In the genomic region with DNA sequence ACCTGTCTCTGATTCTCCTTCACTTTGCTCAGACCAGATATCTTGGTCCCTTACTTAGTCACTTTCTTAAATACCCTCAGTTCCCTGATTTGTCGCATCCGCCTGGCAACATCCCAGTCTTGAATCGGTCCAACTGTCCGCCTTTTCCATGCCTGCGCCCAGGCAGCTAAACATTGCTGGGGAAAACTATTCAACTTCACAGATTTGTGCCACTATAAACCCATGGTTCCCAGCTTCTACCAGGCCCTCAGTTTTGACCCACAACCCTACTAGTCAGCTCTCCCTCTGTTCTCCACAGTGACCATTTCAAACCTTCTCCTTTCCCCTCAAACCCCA, we compare ENCODE assay signal across 9 cellular contexts. TPM values are rescaled to one million over a fixed set of nuclear protein-coding genes. Genes with fewer than 3 reads are reported as not detected.
DNase-seq lines count a peak whose midpoint lies in the region; ATAC-seq, FAIRE-seq and TF ChIP-seq lines count a peak whose summit lies in the region.
"Had no signal": no experiment of that assay in that cellular context is flagged by ENCODE, and none has a peak within 500 bp of the region (broad histone marks: within the 10 kb centered on the region; RNA-seq: fewer than 3 reads in every experiment).

No MANE protein-coding gene starts in this region.

- no peak for TF ChIP-seq EP300 in A549 (IDR thresholded peaks at IDR 0.05)

- ATAC-seq in A549 = no peak; a peak in 1 of 6 replicates
- no peak for ATAC-seq in naive thymus-derived CD4-positive, alpha-beta T cell

- no peak for TF ChIP-seq POLR2A in A549 (IDR thresholded peaks at IDR 0.05; ENCODE audit: low read length)

- POLR2A ChIA-PET in A549 (lab: Yijun Ruan, JAX) = interaction anchor here (3.5 kb wide), 1 partner anchor 33 kb away, joined by 10 read pairs; the partner anchor contains the start of gene GNL3L
- POLR2A ChIA-PET in naive thymus-derived CD4-positive, alpha-beta T cell (lab: Charles Lee) = no interaction called here

- H3K4me3 ChIP-seq in A549 (peak overlapping the region; percentile 88), HUES48 (ENCODE audit: low read depth, low read length) (peak overlapping the region; percentile 72)
- H3K4me3 ChIP-seq in naive thymus-derived CD4-positive, alpha-beta T cell (ENCODE audit: low read length) = no peak overlapping the region

- TF ChIP-seq RAD21 in A549 (conservative IDR thresholded peaks at IDR 0.05 in 1 of 2, IDR thresholded peaks at IDR 0.05 in 1 of 2) = no peak

- H3K9me3 Mint-ChIP-seq in naive thymus-derived CD4-positive, alpha-beta T cell = peaks cover 0 to 1% (median 0%) of the 10 kb centered on the region in 11 donors

- no peak for TF ChIP-seq CTCF in A549 (IDR thresholded peaks at IDR 0.05)

- no peaks in the 10 kb centered on the region for H3K27me3 ChIP-seq in HUES48 (ENCODE audit: control insufficient read depth, insufficient read depth, low read length)
- H3K27me3 ChIP-seq in naive thymus-derived CD4-positive, alpha-beta T cell (ENCODE audit: control insufficient read depth in 2 of 2, insufficient read depth in 2 of 2, low read length in 2 of 2) = peaks cover 0 to 2% of the 10 kb centered on the region in 2 donors

- peaks cover 22% of the 10 kb centered on the region for H3K4me1 ChIP-seq in A549
- H3K4me1 ChIP-seq in HUES48 (ENCODE audit: control insufficient read depth, insufficient read depth, low read length) = peaks cover 15% of the 10 kb centered on the region
- no peaks in the 10 kb centered on the region for H3K4me1 ChIP-seq in naive thymus-derived CD4-positive, alpha-beta T cell (ENCODE audit: control insufficient read depth in 2 of 2, insufficient read depth in 2 of 2, low read length in 2 of 2)

- intact Hi-C loops in naive thymus-derived CD4-positive, alpha-beta T cell (cut with micrococcal nuclease) = no loop called here

- H3K9me3 ChIP-seq in A549 (no peaks in the 10 kb centered on the region), HUES48 (ENCODE audit: control insufficient read depth, insufficient read depth, low read length) (peaks cover 21% of the 10 kb centered on the region)
- H3K9me3 ChIP-seq in naive thymus-derived CD4-positive, alpha-beta T cell (ENCODE audit: control insufficient read depth in 2 of 3, low read length in 3 of 3) = no peaks in the 10 kb centered on the region

- no peak for FAIRE-seq in A549 (lab: Jason Lieb, UNC)

- H3K36me3 Mint-ChIP-seq in naive thymus-derived CD4-positive, alpha-beta T cell = no peaks in the 10 kb centered on the region

- peak overlapping the region; percentile 9 to 87 (median 72) for H3K4me3 Mint-ChIP-seq in naive thymus-derived CD4-positive, alpha-beta T cell

- WGBS in A549 (ENCODE audit: missing lambda C conversion rate) = 94% methylated on average over 5 of the region's 5 CpGs

- peaks cover 24 to 45% (median 30%) of the 10 kb centered on the region in 5 donors for H3K27me3 Mint-ChIP-seq in naive thymus-derived CD4-positive, alpha-beta T cell

- H3K27ac Mint-ChIP-seq in naive thymus-derived CD4-positive, alpha-beta T cell = peak overlapping the region in 1 of 9 donors; percentile 23

- H3K27ac ChIP-seq in A549 = peak overlapping the region; percentile 92 to 95
- peak overlapping the region; percentile 57 for H3K27ac ChIP-seq in HUES48 (ENCODE audit: low read depth, low read length)
- no peak overlapping the region for H3K27ac ChIP-seq in naive thymus-derived CD4-positive, alpha-beta T cell (ENCODE audit: low read depth, low read length)
- H3K27ac ChIP-seq in substantia nigra (ENCODE audit: low read depth, low read length, poor library complexity, severe bottlenecking) = no peak overlapping the region

- H3K36me3 ChIP-seq in HUES48 (ENCODE audit: control insufficient read depth, insufficient read depth, low read length) = no peaks in the 10 kb centered on the region
- H3K36me3 ChIP-seq in naive thymus-derived CD4-positive, alpha-beta T cell (ENCODE audit: control insufficient read depth in 2 of 3, insufficient read depth in 3 of 3, low read length in 3 of 3) = no peaks in the 10 kb centered on the region

- peak overlapping the region; percentile 81 for H3K4me2 ChIP-seq in A549

- DNase-seq in A549 (ENCODE audit: low read depth in 1 of 2, low spot score in 1 of 2) (no peak), cerebellar cortex (ENCODE audit: low spot score) (peak; percentile 37), activated gamma-delta T cell (lab: John Stamatoyannopoulos, UW) (no peak), substantia nigra (lab: John Stamatoyannopoulos, UW) (no peak), MV-4-11 (lab: John Stamatoyannopoulos, UW) (no peak), epidermal melanocyte (ENCODE audit: insufficient read length, low spot score) (no peak)
- no peak for DNase-seq in naive thymus-derived CD4-positive, alpha-beta T cell
- DNase-seq: NCI-H2081 treated with DMSO at 0.1 percent for 48 hours had no signal

- no peak overlapping the region for H3K9ac ChIP-seq in HUES48 (ENCODE audit: low read depth, low read length)

- CTCF ChIA-PET in A549 (lab: Yijun Ruan, JAX) = no interaction called here
- CTCF ChIA-PET in naive thymus-derived CD4-positive, alpha-beta T cell (lab: Charles Lee) = interaction anchor here (0.5 kb wide), 1 partner anchor 32 kb away, joined by 3 read pairs; no protein-coding TSS in a partner anchor

- peaks cover 1 to 13% (median 7%) of the 10 kb centered on the region in 7 donors for H3K4me1 Mint-ChIP-seq in naive thymus-derived CD4-positive, alpha-beta T cell

TF ChIP-seq in A549, 52 proteins besides CTCF, POLR2A, EP300 and RAD21 (continues in another document):
- no peak for TF ChIP-seq RNF2 (IDR thresholded peaks at IDR 0.05; ENCODE audit: borderline replicate concordance, low read depth)
- no peak for TF ChIP-seq SREBF2 (IDR thresholded peaks at IDR 0.05)
- TF ChIP-seq, protein P1, sequence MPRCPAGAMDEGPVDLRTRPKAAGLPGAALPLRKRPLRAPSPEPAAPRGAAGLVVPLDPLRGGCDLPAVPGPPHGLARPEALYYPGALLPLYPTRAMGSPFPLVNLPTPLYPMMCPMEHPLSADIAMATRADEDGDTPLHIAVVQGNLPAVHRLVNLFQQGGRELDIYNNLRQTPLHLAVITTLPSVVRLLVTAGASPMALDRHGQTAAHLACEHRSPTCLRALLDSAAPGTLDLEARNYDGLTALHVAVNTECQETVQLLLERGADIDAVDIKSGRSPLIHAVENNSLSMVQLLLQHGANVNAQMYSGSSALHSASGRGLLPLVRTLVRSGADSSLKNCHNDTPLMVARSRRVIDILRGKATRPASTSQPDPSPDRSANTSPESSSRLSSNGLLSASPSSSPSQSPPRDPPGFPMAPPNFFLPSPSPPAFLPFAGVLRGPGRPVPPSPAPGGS (IDR thresholded peaks at IDR 0.05) = no peak
- no peak for TF ChIP-seq CBX2 (IDR thresholded peaks at IDR 0.05; ENCODE audit: borderline replicate concordance, low read depth)
- no peak for TF ChIP-seq HMGXB4 (CRISPR knock-in tag; IDR thresholded peaks at IDR 0.05; ENCODE audit: borderline replicate concordance)
- no peak for TF ChIP-seq HOXB13 (CRISPR knock-in tag; IDR thresholded peaks at IDR 0.05; ENCODE audit: low read depth)
- no peak for TF ChIP-seq MAZ (IDR thresholded peaks at IDR 0.05; ENCODE audit: borderline replicate concordance, low read depth, low read length)
- no peak for TF ChIP-seq POLR2AphosphoS2 (conservative IDR thresholded peaks at IDR 0.05; ENCODE audit: low read length)
- no peak for TF ChIP-seq RCOR1 (IDR thresholded peaks at IDR 0.05; ENCODE audit: low read depth, low read length)
- TF ChIP-seq FOXS1 (CRISPR knock-in tag; IDR thresholded peaks at IDR 0.05) = no peak

RNA-seq across cellular contexts. Expression of gene FGD1, which starts 0.5 kb away (rescaled TPM):
- polyA plus RNA-seq in A549 (2011; rRNA removed) (1.9 and 2.9 TPM in 2 replicates), A549 (2017; fragmentation: RNase III; extraction: RNeasy Plus Mini Kit Qiagen cat#74134 plus additional on column Dnase treatment) (5.1 to 5.8 TPM (median 5.6 TPM) in 3 replicates)
- 6.8 and 8.5 TPM in 2 replicates for polyA plus RNA-seq in A549 (2012; cell fraction: cytosol; rRNA removed)
- 10.8 and 12.2 TPM in 2 replicates for polyA plus RNA-seq in A549 (2012; cell fraction: nucleus; rRNA removed)
- polyA minus RNA-seq in A549 (2011; rRNA and poly(A)+ RNA removed) = 3.3 and 5.2 TPM in 2 replicates
- total RNA-seq in naive thymus-derived CD4-positive, alpha-beta T cell = under 1 TPM in 2 of 5 experiments, not detected in 3; 0.07 to 0.11 TPM
- polyA plus RNA-seq in naive thymus-derived CD4-positive, alpha-beta T cell = 1 to 10 TPM; 1.0 to 1.1 TPM

RNA-seq across cellular contexts. Expression of gene GNL3L, which starts 33.5 kb away (rescaled TPM):
- polyA plus RNA-seq in A549 (2011; rRNA removed) = 51.0 and 51.9 TPM in 2 replicates
- 22.8 and 24.2 TPM in 2 replicates for polyA plus RNA-seq in A549 (2012; cell fraction: cytosol; rRNA removed)
- 24.3 and 29.3 TPM in 2 replicates for polyA plus RNA-seq in A549 (2012; cell fraction: nucleus; rRNA removed)
- polyA plus RNA-seq in A549 (2017; fragmentation: RNase III; extraction: RNeasy Plus Mini Kit Qiagen cat#74134 plus additional on column Dnase treatment) = 20.7 to 22.9 TPM (median 22.7 TPM) in 3 replicates
- 101 and 105 TPM in 2 replicates for polyA minus RNA-seq in A549 (2011; rRNA and poly(A)+ RNA removed)
- 10 to 100 TPM; 32.8 to 55.4 (median 41.8) TPM for total RNA-seq in naive thymus-derived CD4-positive, alpha-beta T cell
- 10 to 100 TPM; 32.9 to 60.9 TPM for polyA plus RNA-seq in naive thymus-derived CD4-positive, alpha-beta T cell

RNA-seq across cellular contexts. Expression of gene TSR2, which starts 56.3 kb away (rescaled TPM):
- 22.4 and 26.9 TPM in 2 replicates for polyA plus RNA-seq in A549 (2011; rRNA removed)
- 28.0 and 35.1 TPM in 2 replicates for polyA plus RNA-seq in A549 (2012; cell fraction: cytosol; rRNA removed)
- 10.5 and 16.7 TPM in 2 replicates for polyA plus RNA-seq in A549 (2012; cell fraction: nucleus; rRNA removed)
- 53.7 to 60.4 TPM (median 57.9 TPM) in 3 replicates for polyA plus RNA-seq in A549 (2017; fragmentation: RNase III; extraction: RNeasy Plus Mini Kit Qiagen cat#74134 plus additional on column Dnase treatment)
- 3.9 and 5.2 TPM in 2 replicates for polyA minus RNA-seq in A549 (2011; rRNA and poly(A)+ RNA removed)
- total RNA-seq in naive thymus-derived CD4-positive, alpha-beta T cell = 10 to 100 TPM; 33.6 to 43.3 (median 40.5) TPM
- polyA plus RNA-seq in naive thymus-derived CD4-positive, alpha-beta T cell = 10 to 100 TPM; 69.1 to 78.8 TPM

Comparison
In these comparisons a context has a peak if more than half of its experiments do, and no peak if none do; other contexts are left out.
1. H3K27ac ChIP-seq: peak in A549 (2 of 2) and HUES48 (single experiment); none in naive thymus-derived CD4-positive, alpha-beta T cell (single experiment) and substantia nigra (single experiment).